30 cellular contexts compared by ENCODE assay signal in the genomic region with DNA sequence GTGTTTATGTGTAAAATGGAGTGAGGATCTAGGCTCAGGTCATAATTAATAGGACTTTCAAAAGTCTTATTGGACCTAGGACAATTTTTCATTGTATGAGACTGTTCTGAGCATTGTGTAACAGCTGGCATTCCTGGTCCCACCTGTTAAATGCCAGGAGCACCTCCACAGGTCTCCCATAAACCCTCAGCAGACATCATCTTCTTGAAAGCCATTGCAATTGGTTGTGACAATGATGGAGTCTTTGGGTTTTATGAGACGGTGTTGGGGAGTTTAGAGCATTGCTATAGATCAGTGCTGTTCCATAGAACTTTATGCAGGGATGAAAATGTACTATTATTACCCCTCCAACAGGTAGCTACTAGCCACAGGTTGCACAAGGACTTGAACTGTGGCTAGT.
DNase-seq lines count a peak whose midpoint lies in the region; ATAC-seq, FAIRE-seq and TF ChIP-seq lines count a peak whose summit lies in the region.
"Had no signal": no experiment of that assay in that cellular context is flagged by ENCODE, and none has a peak within 500 bp of the region (broad histone marks: within the 10 kb centered on the region; RNA-seq: fewer than 3 reads in every experiment).

No MANE protein-coding gene starts in this region.

- FAIRE-seq in K562 (lab: Jason Lieb, UNC): no peak
- FAIRE-seq: A204.1, A549, D721Med had no signal

- POLR2A ChIA-PET in HEK293 (lab: Yijun Ruan, JAX): no interaction called here
- POLR2A ChIA-PET in K562 (lab: Yijun Ruan, JAX): no interaction called here

- intact Hi-C loops in K562 (cut with micrococcal nuclease): loop anchor here (10.0 kb wide), 4 partner anchors 184 to 434 kb away; no protein-coding TSS in a partner anchor

- no peak for TF ChIP-seq EP300 in K562 (IDR thresholded peaks at IDR 0.05; ENCODE audit: low read length)

- H3K9ac ChIP-seq in K562 (ENCODE audit: insufficient read depth in 1 of 2, low read depth in 2 of 2, low read length in 2 of 2): no peak overlapping the region
- H3K9ac ChIP-seq: BLaER1; BLaER1 treated with 17β-estradiol and CSF1 and Interleukin-3, amounts not matched to agents 10 nM and 100 nM had no signal

- CTCF ChIA-PET in HEK293 (lab: Yijun Ruan, JAX) (interaction anchor here (0.8 kb wide), 1 partner anchor 109 kb away, joined by 3 read pairs; a partner anchor contains a TSS), K562 (lab: Yijun Ruan, JAX; ENCODE audit: low intra/inter-chr PET ratio) (no interaction called here)

- H3K27ac ChIP-seq in HEK293 (ENCODE audit: extremely low read depth, low read depth, low read length): no peak overlapping the region
- H3K27ac ChIP-seq in K562 (ENCODE audit: extremely low read depth, low read depth, low read length): no peak overlapping the region
- H3K27ac ChIP-seq: 22Rv1; A549; BLaER1; BLaER1 treated with 17β-estradiol and CSF1 and Interleukin-3, amounts not matched to agents 10 nM and 100 nM; C4-2B had no signal

- no peaks in the 10 kb centered on the region for H3K36me3 ChIP-seq in HEK293 (ENCODE audit: control insufficient read depth in 2 of 2, insufficient read depth in 1 of 2, low read length in 2 of 2)
- no peaks in the 10 kb centered on the region for H3K36me3 ChIP-seq in K562 (ENCODE audit: control insufficient read depth, insufficient read depth, low read length)
- no peaks in the 10 kb centered on the region for H3K36me3 ChIP-seq in MG63
- H3K36me3 ChIP-seq: BE2C; BLaER1; BLaER1 treated with 17β-estradiol and CSF1 and Interleukin-3, amounts not matched to agents 10 nM and 100 nM had no signal

- no TSS peak for BruUV-seq in K562 (replicated peaks; lab: Mats Ljungman, UMichigan)

- no peak for TF ChIP-seq POLR2A in K562 (conservative IDR thresholded peaks at IDR 0.05)

- no peaks in the 10 kb centered on the region for H3K9me1 ChIP-seq in K562 (ENCODE audit: control insufficient read depth, insufficient read depth, low read length)

- peak overlapping the region; percentile 75; the same call in 1 of the 2 replicates for H2AFZ ChIP-seq in K562 (ENCODE audit: low read depth, low read length)

- H3K4me2 ChIP-seq in K562 (ENCODE audit: insufficient read depth, low read length): no peak overlapping the region
- H3K4me2 ChIP-seq: A549; BLaER1; BLaER1 treated with 17β-estradiol and CSF1 and Interleukin-3, amounts not matched to agents 10 nM and 100 nM had no signal

- TF ChIP-seq CTCF in HEK293 (tag by site-specific recombination; IDR thresholded peaks at IDR 0.05) (no peak), K562 (IDR thresholded peaks at IDR 0.05 in 2 of 3, conservative IDR thresholded peaks at IDR 0.05 in 1 of 3; ENCODE audit: insufficient read depth in 2 of 3, low read depth in 1 of 3, low read length in 3 of 3) (no peak)

- no peaks in the 10 kb centered on the region for H3K79me2 ChIP-seq in K562 (ENCODE audit: control insufficient read depth, insufficient read depth, low read length)

- ATAC-seq in K562: no peak
- ATAC-seq in HG02759 (IDR thresholded peaks at IDR 0.05; ENCODE audit: unreplicated experiment): no peak
- ATAC-seq: A549; CD8-positive, alpha-beta T cell had no signal

- WGBS in K562 (ENCODE audit: insufficient coverage, low coverage, missing lambda C conversion rate): 31% methylated on average over 1 of the region's 1 CpG

- in situ Hi-C loops in K562 (cut with MboI): no loop called here

- H3K4me3 ChIP-seq in HEK293 (ENCODE audit: low read depth, low read length) (no peak overlapping the region), K562 (no peak overlapping the region), MG63 (no peak overlapping the region)
- H3K4me3 ChIP-seq: A549; BLaER1; BLaER1 treated with 17β-estradiol and CSF1 and Interleukin-3, amounts not matched to agents 10 nM and 100 nM had no signal

- no peaks in the 10 kb centered on the region for H4K20me1 ChIP-seq in K562 (replicated peaks; ENCODE audit: control insufficient read depth, insufficient read depth, low read length)
- H4K20me1 ChIP-seq: BLaER1; BLaER1 treated with 17β-estradiol and CSF1 and Interleukin-3, amounts not matched to agents 10 nM and 100 nM had no signal

- H3K9me3 ChIP-seq in HEK293 (ENCODE audit: control insufficient read depth, insufficient read depth, low read depth, low read length) (no peaks in the 10 kb centered on the region), K562 (replicated peaks; ENCODE audit: control insufficient read depth, insufficient read depth, low read depth, low read length) (no peaks in the 10 kb centered on the region), MG63 (no peaks in the 10 kb centered on the region)
- H3K9me3 ChIP-seq: A549; BE2C; BLaER1; BLaER1 treated with 17β-estradiol and CSF1 and Interleukin-3, amounts not matched to agents 10 nM and 100 nM; Caco-2 had no signal

- TF ChIP-seq RAD21 in K562 (CRISPR knock-in tag; conservative IDR thresholded peaks at IDR 0.05 in 1 of 2, IDR thresholded peaks at IDR 0.05 in 1 of 2): no peak

- H3K27me3 ChIP-seq in K562 (ENCODE audit: control insufficient read depth in 2 of 2, insufficient read depth in 2 of 2, low read length in 2 of 2) (no peaks in the 10 kb centered on the region), MG63 (no peaks in the 10 kb centered on the region)
- H3K27me3 ChIP-seq: BE2C; BLaER1; BLaER1 treated with 17β-estradiol and CSF1 and Interleukin-3, amounts not matched to agents 10 nM and 100 nM had no signal

- DNase-seq in K562 (ENCODE audit: extremely low read depth in 1 of 4, low spot score in 3 of 4) (no peak), MG63 (no peak)
- DNase-seq: 8988T; ACHN; AML-193; BE2C; C1 segment of cervical spinal cord; Caco-2; Calu3; CD4-positive, alpha-beta memory T cell; CD4-positive, alpha-beta T cell; CD4-positive, CD25-positive, alpha-beta regulatory T cell; CD8-positive, alpha-beta memory T cell; CD8-positive, alpha-beta T cell; COR-L47; DMS 273 treated with DMSO at 0.1 percent for 48 hours; DMS153; DMS79; DMS79 treated with DMSO at 0.1 percent for 48 hours; DND-41; EL had no signal

- no peaks in the 10 kb centered on the region for H3K4me1 ChIP-seq in HEK293 (ENCODE audit: control insufficient read depth, insufficient read depth, low read length)
- H3K4me1 ChIP-seq in K562 (replicated peaks in 1 of 2; ENCODE audit: control insufficient read depth in 2 of 2, insufficient read depth in 2 of 2, low read length in 2 of 2): peaks cover 0 to under 1% of the 10 kb centered on the region in 2 experiments; a peak in 3 of 5 replicates
- H3K4me1 ChIP-seq: A549; BE2C; BLaER1; BLaER1 treated with 17β-estradiol and CSF1 and Interleukin-3, amounts not matched to agents 10 nM and 100 nM; Caco-2 had no signal

TF ChIP-seq in HEK293, 187 proteins besides CTCF, POLR2A, EP300 and RAD21:
- no peak for TF ChIP-seq ZNF48 (tag by site-specific recombination; IDR thresholded peaks at IDR 0.05)
- TF ChIP-seq ZBTB48 (tag by site-specific recombination; IDR thresholded peaks at IDR 0.05): no peak
- no peak for TF ChIP-seq ZEB2 (tag by site-specific recombination; IDR thresholded peaks at IDR 0.05)
- peak; percentile 72 for TF ChIP-seq SCRT2 (tag by site-specific recombination; IDR thresholded peaks at IDR 0.05)
- no peak for TF ChIP-seq ZNF560 (tag by site-specific recombination; IDR thresholded peaks at IDR 0.05; ENCODE audit: borderline replicate concordance)
- no peak for TF ChIP-seq ZNF146 (tag by site-specific recombination; IDR thresholded peaks at IDR 0.05)
- TF ChIP-seq SCRT1 (tag by site-specific recombination; IDR thresholded peaks at IDR 0.05; ENCODE audit: borderline replicate concordance): peak; percentile 72
- TF ChIP-seq, protein P1, sequence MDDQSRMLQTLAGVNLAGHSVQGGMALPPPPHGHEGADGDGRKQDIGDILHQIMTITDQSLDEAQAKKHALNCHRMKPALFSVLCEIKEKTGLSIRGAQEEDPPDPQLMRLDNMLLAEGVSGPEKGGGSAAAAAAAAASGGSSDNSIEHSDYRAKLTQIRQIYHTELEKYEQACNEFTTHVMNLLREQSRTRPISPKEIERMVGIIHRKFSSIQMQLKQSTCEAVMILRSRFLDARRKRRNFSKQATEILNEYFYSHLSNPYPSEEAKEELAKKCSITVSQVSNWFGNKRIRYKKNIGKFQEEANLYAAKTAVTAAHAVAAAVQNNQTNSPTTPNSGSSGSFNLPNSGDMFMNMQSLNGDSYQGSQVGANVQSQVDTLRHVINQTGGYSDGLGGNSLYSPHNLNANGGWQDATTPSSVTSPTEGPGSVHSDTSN (CRISPR knock-in tag; IDR thresholded peaks at IDR 0.05): no peak
- TF ChIP-seq ZNF341 (tag by site-specific recombination; IDR thresholded peaks at IDR 0.05; ENCODE audit: low read depth): no peak

TF ChIP-seq in K562, 482 proteins besides CTCF, POLR2A, EP300 and RAD21 (continues in another document):
- TF ChIP-seq CTBP1 (IDR thresholded peaks at IDR 0.05; ENCODE audit: borderline replicate concordance) (no peak), ZNF140 (CRISPR knock-in tag; IDR thresholded peaks at IDR 0.05) (no peak), NCOA1 (IDR thresholded peaks at IDR 0.05; ENCODE audit: low read depth) (no peak), SMAD3 (CRISPR knock-in tag; conservative IDR thresholded peaks at IDR 0.05) (no peak), GTF2F1 (IDR thresholded peaks at IDR 0.05; ENCODE audit: low read depth, low read length) (no peak), OTX1 (CRISPR knock-in tag; IDR thresholded peaks at IDR 0.05) (no peak), ZFPM2 (CRISPR knock-in tag; IDR thresholded peaks at IDR 0.05) (no peak), EWSR1 (IDR thresholded peaks at IDR 0.05; ENCODE audit: borderline replicate concordance, low read depth, partially characterized antibody) (no peak)
- TF ChIP-seq, protein P2, sequence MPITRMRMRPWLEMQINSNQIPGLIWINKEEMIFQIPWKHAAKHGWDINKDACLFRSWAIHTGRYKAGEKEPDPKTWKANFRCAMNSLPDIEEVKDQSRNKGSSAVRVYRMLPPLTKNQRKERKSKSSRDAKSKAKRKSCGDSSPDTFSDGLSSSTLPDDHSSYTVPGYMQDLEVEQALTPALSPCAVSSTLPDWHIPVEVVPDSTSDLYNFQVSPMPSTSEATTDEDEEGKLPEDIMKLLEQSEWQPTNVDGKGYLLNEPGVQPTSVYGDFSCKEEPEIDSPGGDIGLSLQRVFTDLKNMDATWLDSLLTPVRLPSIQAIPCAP (CRISPR knock-in tag; IDR thresholded peaks at IDR 0.05; ENCODE audit: borderline replicate concordance): no peak
